Comparison of ENCODE assay signal across 9 cellular contexts in the genomic region with DNA sequence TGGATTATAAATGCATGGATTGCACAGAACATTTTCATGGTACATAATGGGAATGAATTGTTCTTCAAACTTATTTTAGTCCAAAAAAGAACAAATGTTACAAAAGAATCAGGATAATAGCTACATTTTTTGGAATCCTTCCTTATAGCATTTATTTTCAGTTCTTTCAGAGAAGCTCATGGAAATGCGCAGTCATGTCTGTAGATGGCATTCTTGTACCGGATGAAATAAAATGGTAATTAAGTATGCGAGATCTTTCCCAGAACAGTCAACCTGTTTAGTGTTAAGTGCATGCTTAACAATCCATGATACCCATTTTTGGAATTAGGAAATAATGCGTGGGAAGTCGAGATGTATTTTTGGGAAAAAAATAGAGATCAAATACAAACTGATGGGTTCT. TPM values are rescaled to one million over a fixed set of nuclear protein-coding genes. Genes with fewer than 3 reads are reported as not detected.
DNase-seq lines count a peak whose midpoint lies in the region; ATAC-seq and TF ChIP-seq lines count a peak whose summit lies in the region.
"Had no signal": no experiment of that assay in that cellular context is flagged by ENCODE, and none has a peak within 500 bp of the region (broad histone marks: within the 10 kb centered on the region; RNA-seq: fewer than 3 reads in every experiment).

No MANE protein-coding gene starts in this region.

- H3K36me3 Mint-ChIP-seq in neural crest cell (ENCODE audit: low read depth) (no peaks in the 10 kb centered on the region), Caco-2 (ENCODE audit: insufficient read depth, unreplicated experiment) (no peaks in the 10 kb centered on the region)

- BruUV-seq in Caco-2 (replicated peaks; lab: Mats Ljungman, UMichigan): no TSS peak

- ATAC-seq in GM19351 (IDR thresholded peaks at IDR 0.05; ENCODE audit: unreplicated experiment) (no peak), HG03442 (IDR thresholded peaks at IDR 0.05; ENCODE audit: unreplicated experiment) (no peak)

- CTCF ChIA-PET in Caco-2 (lab: Charles Lee): interaction anchor here (0.8 to 0.9 kb wide), 2 partner anchors 86 to 348 kb away, joined by 3 read pairs; partner anchors contain the start of gene AQR

- intact Hi-C loops in Caco-2 (cut with micrococcal nuclease; ENCODE audit: unreplicated experiment): loop anchor here (2.0 kb wide), 1 partner anchor 299 kb away; no protein-coding TSS in a partner anchor

- DNase-seq in ELR (ENCODE audit: low read depth): peak; percentile 63
- peak; percentile 51 for DNase-seq in NCI-H1694 (lab: John Stamatoyannopoulos, UW)
- peak; percentile 9 to 59 for DNase-seq in T47D (ENCODE audit: low read depth in 1 of 2, low spot score in 1 of 2)
- no peak for DNase-seq in neural crest cell (ENCODE audit: low read depth, low spot score)
- DNase-seq in T-helper 9 cell: no peak
- no peak for DNase-seq in Caco-2
- DNase-seq: NCI-H2081 treated with DMSO at 0.1 percent for 48 hours had no signal

- peak; percentile 38 for TF ChIP-seq CTCF in neural crest cell (conservative IDR thresholded peaks at IDR 0.05)
- TF ChIP-seq CTCF in Caco-2 (IDR thresholded peaks at IDR 0.05; ENCODE audit: insufficient read depth in 1 of 2, low read depth in 1 of 2, low read length in 1 of 2, severe bottlenecking in 1 of 2, unreplicated experiment in 1 of 2): no peak

- no peaks in the 10 kb centered on the region for H3K27me3 ChIP-seq in Caco-2 (replicated peaks; ENCODE audit: control insufficient read depth, insufficient read depth, low read length)

- in situ Hi-C loops in T47D (cut with HindIII; ENCODE audit: low pct_unique_long_range_greater_than_20kb, low sequenced_read_pairs): no loop called here

- H3K27ac Mint-ChIP-seq in neural crest cell (ENCODE audit: unreplicated experiment) (no peak overlapping the region), Caco-2 (ENCODE audit: unreplicated experiment) (no peak overlapping the region)

- no peaks in the 10 kb centered on the region for H3K4me1 ChIP-seq in Caco-2

- H3K9me3 Mint-ChIP-seq in neural crest cell: no peaks in the 10 kb centered on the region
- no peaks in the 10 kb centered on the region for H3K9me3 Mint-ChIP-seq in Caco-2 (ENCODE audit: unreplicated experiment)

- H3K4me3 Mint-ChIP-seq in neural crest cell: no peak overlapping the region
- H3K4me3 Mint-ChIP-seq in Caco-2 (ENCODE audit: unreplicated experiment): no peak overlapping the region

- peaks cover 53% of the 10 kb centered on the region for H3K27me3 Mint-ChIP-seq in neural crest cell (ENCODE audit: low read depth)
- peaks cover 13% of the 10 kb centered on the region for H3K27me3 Mint-ChIP-seq in Caco-2 (ENCODE audit: insufficient read depth, unreplicated experiment)

- no peaks in the 10 kb centered on the region for H3K4me1 Mint-ChIP-seq in neural crest cell
- H3K4me1 Mint-ChIP-seq in Caco-2 (ENCODE audit: low read depth, unreplicated experiment): no peaks in the 10 kb centered on the region

- H3K9me3 ChIP-seq in Caco-2: no peaks in the 10 kb centered on the region

- POLR2A ChIA-PET in Caco-2 (lab: Charles Lee): no interaction called here

- no peak overlapping the region for H3K4me3 ChIP-seq in Caco-2 (ENCODE audit: low read depth, low read length)

- no peaks in the 10 kb centered on the region for H3K36me3 ChIP-seq in Caco-2 (ENCODE audit: control insufficient read depth, insufficient read depth, low read length)

RNA-seq across cellular contexts. Expression of gene GOLGA8B, which starts 38.2 kb away (rescaled TPM):
- total RNA-seq in neural crest cell: 45.9 and 52.2 TPM in 2 replicates
- 52.3 and 68.2 TPM in 2 replicates for total RNA-seq in Caco-2 (2022)

Comparison
In these comparisons a context has a peak if more than half of its experiments do, and no peak if none do; other contexts are left out.
1. DNase-seq: peak in ELR (single experiment), NCI-H1694 (single experiment) and T47D (2 of 2); none in neural crest cell (single experiment), T-helper 9 cell (single experiment) and Caco-2 (0 of 2).